ENCODE assay signal across 9 cellular contexts in the genomic region with DNA sequence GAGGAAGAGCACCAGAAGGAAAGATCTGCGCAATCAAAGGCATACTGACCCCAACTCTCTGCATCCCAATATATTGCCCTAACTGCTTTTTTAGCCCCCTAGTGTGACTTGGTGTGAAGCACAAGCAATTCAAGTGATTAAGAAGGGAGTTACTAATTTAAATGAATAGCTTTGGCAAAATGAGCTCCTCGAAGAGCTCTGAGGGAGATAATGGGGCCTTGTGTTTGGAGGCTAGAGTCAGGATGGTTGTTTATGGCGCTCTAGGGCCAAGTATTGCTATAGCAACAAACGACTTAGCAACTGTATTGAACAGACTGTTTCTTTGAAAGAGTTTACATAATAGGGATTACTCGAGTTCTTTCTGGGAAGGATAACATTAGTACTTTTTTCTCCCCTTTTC. TPM values are rescaled to one million over a fixed set of nuclear protein-coding genes. Genes with fewer than 3 reads are reported as not detected.
A peak's percentile ranks its signal among the peaks of the same experiment; 100 is the strongest.
DNase-seq lines count a peak whose midpoint lies in the region; ATAC-seq and TF ChIP-seq lines count a peak whose summit lies in the region.
"Had no signal": no experiment of that assay in that cellular context is flagged by ENCODE, and none has a peak within 500 bp of the region (broad histone marks: within the 10 kb centered on the region; RNA-seq: fewer than 3 reads in every experiment).

No MANE protein-coding gene starts in this region.

- no peak overlapping the region for H3K4me3 ChIP-seq in DND-41 (ENCODE audit: low read depth in 1 of 2, low read length in 2 of 2)
- no peak overlapping the region for H3K4me3 ChIP-seq in ectodermal cell (ENCODE audit: insufficient read depth, low read depth, low read length)

- ATAC-seq in DND-41 (ENCODE audit: insufficient read depth, low read depth) (no peak), GM18873 (IDR thresholded peaks at IDR 0.05; ENCODE audit: low FRiP score, unreplicated experiment) (no peak), GM21825 (IDR thresholded peaks at IDR 0.05; ENCODE audit: unreplicated experiment) (no peak), HG03196 (IDR thresholded peaks at IDR 0.05; ENCODE audit: unreplicated experiment) (no peak)
- ATAC-seq: activated CD4-positive, alpha-beta T cell treated with anti-CD3 and anti-CD28 coated beads for 36 hours had no signal

- H3K27ac Mint-ChIP-seq in nephron: peak overlapping the region; percentile 51 to 62 (median 57)
- H3K27ac Mint-ChIP-seq: activated CD4-positive, alpha-beta T cell treated with anti-CD3 and anti-CD28 coated beads for 36 hours had no signal

- no peaks in the 10 kb centered on the region for H3K9me3 Mint-ChIP-seq in nephron

- H3K9me3 ChIP-seq in DND-41 (ENCODE audit: insufficient read depth, low read length, severe bottlenecking) (no peaks in the 10 kb centered on the region), ectodermal cell (ENCODE audit: control insufficient read depth, low read length) (no peaks in the 10 kb centered on the region)

- H3K79me2 ChIP-seq in DND-41 (ENCODE audit: insufficient read depth, low read length): no peaks in the 10 kb centered on the region

- H3K27ac ChIP-seq in DND-41 (ENCODE audit: low read length): no peak overlapping the region
- H3K27ac ChIP-seq in ectodermal cell (ENCODE audit: insufficient read depth, low read depth, low read length, poor library complexity, severe bottlenecking): peak overlapping the region; percentile 85

- H3K4me1 ChIP-seq in DND-41 (ENCODE audit: insufficient read depth, low read length): no peaks in the 10 kb centered on the region
- peaks cover 8% of the 10 kb centered on the region for H3K4me1 ChIP-seq in ectodermal cell (ENCODE audit: control insufficient read depth, insufficient read depth, low read length)

- peaks cover 6% of the 10 kb centered on the region for H3K27me3 Mint-ChIP-seq in nephron (ENCODE audit: low read depth)
- H3K27me3 Mint-ChIP-seq: activated CD4-positive, alpha-beta T cell treated with anti-CD3 and anti-CD28 coated beads for 36 hours had no signal

- H3K36me3 ChIP-seq in DND-41 (ENCODE audit: insufficient read depth, low read length): no peaks in the 10 kb centered on the region
- H3K36me3 ChIP-seq in ectodermal cell (ENCODE audit: control insufficient read depth, insufficient read depth, low read length): no peaks in the 10 kb centered on the region

- no peak overlapping the region for H3K9ac ChIP-seq in DND-41 (ENCODE audit: low read depth, low read length)

- no peaks in the 10 kb centered on the region for H4K20me1 ChIP-seq in DND-41 (ENCODE audit: insufficient read depth, low read length)

- no peak overlapping the region for H3K4me2 ChIP-seq in DND-41 (ENCODE audit: insufficient read depth, low read length)

- H2AFZ ChIP-seq in DND-41 (ENCODE audit: low read depth, low read length): no peak overlapping the region

- DNase-seq in DND-41 (no peak), NCI-H1105 (lab: John Stamatoyannopoulos, UW) (peak; percentile 12), NCI-H82 (lab: John Stamatoyannopoulos, UW) (no peak)
- DNase-seq: activated CD4-positive, alpha-beta T cell treated with anti-CD3 and anti-CD28 coated beads for 36 hours had no signal

- peaks cover 48% of the 10 kb centered on the region for H3K4me1 Mint-ChIP-seq in nephron

- H3K36me3 Mint-ChIP-seq in nephron (ENCODE audit: low read depth): no peaks in the 10 kb centered on the region

- H3K27me3 ChIP-seq in DND-41 (ENCODE audit: insufficient read depth, low read length, poor library complexity) (no peaks in the 10 kb centered on the region), ectodermal cell (ENCODE audit: control insufficient read depth, insufficient read depth, low read length, poor library complexity, severe bottlenecking) (peaks cover 5% of the 10 kb centered on the region)

- no peak overlapping the region for H3K4me3 Mint-ChIP-seq in nephron
- H3K4me3 Mint-ChIP-seq: activated CD4-positive, alpha-beta T cell treated with anti-CD3 and anti-CD28 coated beads for 36 hours had no signal

- TF ChIP-seq CTCF in DND-41 (IDR thresholded peaks at IDR 0.05; ENCODE audit: borderline replicate concordance, extremely low read depth, low read length, poor library complexity, severe bottlenecking): peak; percentile 27
- no peak for TF ChIP-seq CTCF in nephron (IDR thresholded peaks at IDR 0.05; ENCODE audit: unreplicated experiment in 3 of 3)

- WGBS in ectodermal cell, 2 experiments: 30 to 31% methylated on average over 4 to 5 of the region's 5 CpGs

RNA-seq across cellular contexts. Expression of a gene that starts 11.5 kb away (rescaled TPM):
- polyA plus RNA-seq in ectodermal cell (2013, experiment 1 of 4): not detected
- polyA plus RNA-seq in ectodermal cell (2013, experiment 2 of 4): not detected
- 0.96 TPM for polyA plus RNA-seq in ectodermal cell (2013, experiment 3 of 4)
- not detected for polyA plus RNA-seq in ectodermal cell (2013, experiment 4 of 4)
